Comparison of ENCODE assay signal across 8 cellular contexts in the genomic region with DNA sequence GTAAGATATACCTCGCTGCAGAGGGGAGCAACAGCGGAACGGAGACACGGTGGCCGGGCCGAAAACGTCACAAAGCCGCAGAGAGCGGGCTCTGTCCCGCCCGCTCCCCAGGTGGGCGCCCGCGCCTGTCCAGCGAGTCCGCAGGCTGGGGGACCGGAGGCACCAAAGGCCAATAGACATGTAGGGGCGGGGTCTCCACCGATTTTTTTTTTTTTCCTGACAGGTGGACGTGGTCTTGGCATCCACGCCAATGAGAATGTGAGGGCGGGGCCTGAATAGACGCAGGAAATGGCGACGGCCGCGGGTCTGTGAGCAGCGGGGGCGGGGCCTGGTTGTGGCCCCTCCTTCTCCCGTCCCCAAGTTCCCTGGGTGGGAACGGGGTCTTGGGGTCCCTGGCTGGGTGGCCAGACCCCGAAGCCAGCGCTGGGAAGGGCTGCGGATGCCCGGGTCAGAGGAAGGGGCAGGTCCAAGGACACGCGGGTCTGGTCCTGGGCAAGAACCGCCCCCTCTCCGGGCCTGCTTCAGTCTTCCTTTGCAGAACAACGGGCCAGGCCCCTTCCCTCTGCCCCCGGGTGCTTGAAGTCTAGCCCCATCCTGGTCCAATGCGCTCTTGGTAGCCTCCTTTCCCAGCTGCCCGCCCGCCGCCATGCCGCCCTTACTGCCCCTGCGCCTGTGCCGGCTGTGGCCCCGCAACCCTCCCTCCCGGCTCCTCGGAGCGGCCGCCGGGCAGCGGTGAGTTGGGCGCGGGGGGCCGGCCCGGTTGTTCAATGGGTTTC. TPM values are rescaled to one million over a fixed set of nuclear protein-coding genes. Genes with fewer than 3 reads are reported as not detected.
DNase-seq lines count a peak whose midpoint lies in the region; ATAC-seq and TF ChIP-seq lines count a peak whose summit lies in the region.

A gene with protein sequence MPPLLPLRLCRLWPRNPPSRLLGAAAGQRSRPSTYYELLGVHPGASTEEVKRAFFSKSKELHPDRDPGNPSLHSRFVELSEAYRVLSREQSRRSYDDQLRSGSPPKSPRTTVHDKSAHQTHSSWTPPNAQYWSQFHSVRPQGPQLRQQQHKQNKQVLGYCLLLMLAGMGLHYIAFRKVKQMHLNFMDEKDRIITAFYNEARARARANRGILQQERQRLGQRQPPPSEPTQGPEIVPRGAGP (plus strand): TSS at position 340 of the 776 bp plus-strand sequence. CDS start 307 bp downstream, at position 647.

- H3K36me3 ChIP-seq in Caco-2 (ENCODE audit: control insufficient read depth, insufficient read depth, low read length) (peaks cover 2% of the 10 kb centered on the region; the same call in 1 of the 2 replicates), RWPE2 (ENCODE audit: low read depth) (peaks cover 2% of the 10 kb centered on the region; the same call in 1 of the 2 replicates)

- H3K4me3 Mint-ChIP-seq in Caco-2 (ENCODE audit: unreplicated experiment) (peak within 1 kb of the TSS; percentile 83), nephron progenitor cell (peak within 1 kb of the TSS; percentile 90)
- H3K4me3 Mint-ChIP-seq in stimulated activated naive CD8-positive, alpha-beta T cell treated with anti-CD3 and anti-CD28 coated beads, Interleukin-15, amount 100 ng/mL, for 72 hours: peak within 1 kb of the TSS; percentile 89 to 96

- BruUV-seq in Caco-2 (replicated peaks; lab: Mats Ljungman, UMichigan): no TSS peak

- H3K27ac Mint-ChIP-seq in Caco-2 (ENCODE audit: unreplicated experiment) (peak within 1 kb of the TSS; percentile 67), nephron progenitor cell (peak within 1 kb of the TSS; percentile 58)
- H3K27ac Mint-ChIP-seq in stimulated activated naive CD8-positive, alpha-beta T cell treated with anti-CD3 and anti-CD28 coated beads, Interleukin-15, amount 100 ng/mL, for 72 hours: peak within 1 kb of the TSS; percentile 77 to 96

- H3K27ac ChIP-seq in RWPE2 (ENCODE audit: poor library complexity, severe bottlenecking): peak within 1 kb of the TSS; percentile 47

- H3K9me3 Mint-ChIP-seq in Caco-2 (ENCODE audit: unreplicated experiment) (no peaks in the 10 kb centered on the region), nephron progenitor cell (no peaks in the 10 kb centered on the region)
- H3K9me3 Mint-ChIP-seq in stimulated activated naive CD8-positive, alpha-beta T cell treated with anti-CD3 and anti-CD28 coated beads, Interleukin-15, amount 100 ng/mL, for 72 hours: no peaks in the 10 kb centered on the region

- peak; percentile 43 for ATAC-seq in GM21529 (IDR thresholded peaks at IDR 0.05; ENCODE audit: unreplicated experiment)
- peak; percentile 41 for ATAC-seq in RWPE2 (ENCODE audit: low read depth)
- ATAC-seq in stimulated activated naive CD8-positive, alpha-beta T cell treated with anti-CD3 and anti-CD28 coated beads, Interleukin-15, amount 100 ng/mL, for 72 hours: peak; percentile 57

- H3K36me3 Mint-ChIP-seq in Caco-2 (ENCODE audit: insufficient read depth, unreplicated experiment) (peaks cover 28% of the 10 kb centered on the region), nephron progenitor cell (ENCODE audit: low read depth) (no peaks in the 10 kb centered on the region)

- intact Hi-C loops in Caco-2 (cut with micrococcal nuclease; ENCODE audit: unreplicated experiment): no loop called here

- TF ChIP-seq CTCF in Caco-2 (IDR thresholded peaks at IDR 0.05; ENCODE audit: insufficient read depth in 1 of 2, low read depth in 1 of 2, low read length in 1 of 2, severe bottlenecking in 1 of 2, unreplicated experiment in 1 of 2) (no peak), RWPE2 (IDR thresholded peaks at IDR 0.05; ENCODE audit: poor library complexity, severe bottlenecking) (no peak), fibroblast of the aortic adventitia (IDR thresholded peaks at IDR 0.05; ENCODE audit: insufficient read depth, low read length) (no peak), nephron progenitor cell (IDR thresholded peaks at IDR 0.05) (no peak)

- CTCF ChIA-PET in Caco-2 (lab: Charles Lee): no interaction called here

- H3K27me3 Mint-ChIP-seq in Caco-2 (ENCODE audit: insufficient read depth, unreplicated experiment): no peaks in the 10 kb centered on the region
- H3K27me3 Mint-ChIP-seq in nephron progenitor cell (ENCODE audit: low read depth, poor library complexity): peaks cover 15% of the 10 kb centered on the region
- no peaks in the 10 kb centered on the region for H3K27me3 Mint-ChIP-seq in stimulated activated naive CD8-positive, alpha-beta T cell treated with anti-CD3 and anti-CD28 coated beads, Interleukin-15, amount 100 ng/mL, for 72 hours

- H3K9me3 ChIP-seq in Caco-2: no peaks in the 10 kb centered on the region
- H3K9me3 ChIP-seq in RWPE2 (ENCODE audit: severe bottlenecking): no peaks in the 10 kb centered on the region

- H3K27me3 ChIP-seq in Caco-2 (replicated peaks; ENCODE audit: control insufficient read depth, insufficient read depth, low read length) (no peaks in the 10 kb centered on the region), RWPE2 (ENCODE audit: insufficient read depth, poor library complexity, severe bottlenecking) (no peaks in the 10 kb centered on the region)

- POLR2A ChIA-PET in Caco-2 (lab: Charles Lee): interaction anchor here (1.0 to 1.3 kb wide), 2 partner anchors 11 to 15 kb away, joined by 4 to 5 read pairs; no protein-coding TSS in a partner anchor

- DNase-seq in Caco-2 (peak; percentile 94 to 96), LoVo (ENCODE audit: low spot score) (peak; percentile 90), RWPE2 (ENCODE audit: low spot score) (peak; percentile 92), activated gamma-delta T cell (lab: John Stamatoyannopoulos, UW) (peak; percentile 61), fibroblast of the aortic adventitia (ENCODE audit: low read depth) (peak; percentile 77), nephron progenitor cell (peak; percentile 92)
- peak; percentile 83 to 87 for DNase-seq in stimulated activated naive CD8-positive, alpha-beta T cell treated with anti-CD3 and anti-CD28 coated beads, Interleukin-15, amount 100 ng/mL, for 72 hours

- H3K4me1 Mint-ChIP-seq in Caco-2 (ENCODE audit: low read depth, unreplicated experiment) (no peaks in the 10 kb centered on the region), nephron progenitor cell (peaks cover 49% of the 10 kb centered on the region)
- peaks cover 79% of the 10 kb centered on the region for H3K4me1 Mint-ChIP-seq in stimulated activated naive CD8-positive, alpha-beta T cell treated with anti-CD3 and anti-CD28 coated beads, Interleukin-15, amount 100 ng/mL, for 72 hours

- H3K4me3 ChIP-seq in Caco-2 (ENCODE audit: low read depth, low read length): peak within 1 kb of the TSS; percentile 81
- peak within 1 kb of the TSS; percentile 92 for H3K4me3 ChIP-seq in RWPE2 (ENCODE audit: severe bottlenecking)
- H3K4me3 ChIP-seq in fibroblast of the aortic adventitia (ENCODE audit: low read depth, low read length): peak within 1 kb of the TSS; percentile 76

- peaks cover 33% of the 10 kb centered on the region for H3K4me1 ChIP-seq in Caco-2
- no peaks in the 10 kb centered on the region for H3K4me1 ChIP-seq in RWPE2 (ENCODE audit: insufficient read depth, poor library complexity, severe bottlenecking)

RNA-seq across cellular contexts. Expression of the gene that starts here (rescaled TPM):
- total RNA-seq in Caco-2 (2022) (22.3 and 22.9 TPM in 2 replicates), fibroblast of the aortic adventitia (ENCODE audit: low replicate concordance) (6.5 and 9.0 TPM in 2 replicates)

Comparison
In these comparisons a context has a peak if more than half of its experiments do, and no peak if none do; other contexts are left out.
1. Peak in every context shown above with its lines: DNase-seq, ATAC-seq, H3K4me3 ChIP-seq and H3K27ac ChIP-seq.